ENCODE assay signal across 8 cellular contexts in the genomic region with DNA sequence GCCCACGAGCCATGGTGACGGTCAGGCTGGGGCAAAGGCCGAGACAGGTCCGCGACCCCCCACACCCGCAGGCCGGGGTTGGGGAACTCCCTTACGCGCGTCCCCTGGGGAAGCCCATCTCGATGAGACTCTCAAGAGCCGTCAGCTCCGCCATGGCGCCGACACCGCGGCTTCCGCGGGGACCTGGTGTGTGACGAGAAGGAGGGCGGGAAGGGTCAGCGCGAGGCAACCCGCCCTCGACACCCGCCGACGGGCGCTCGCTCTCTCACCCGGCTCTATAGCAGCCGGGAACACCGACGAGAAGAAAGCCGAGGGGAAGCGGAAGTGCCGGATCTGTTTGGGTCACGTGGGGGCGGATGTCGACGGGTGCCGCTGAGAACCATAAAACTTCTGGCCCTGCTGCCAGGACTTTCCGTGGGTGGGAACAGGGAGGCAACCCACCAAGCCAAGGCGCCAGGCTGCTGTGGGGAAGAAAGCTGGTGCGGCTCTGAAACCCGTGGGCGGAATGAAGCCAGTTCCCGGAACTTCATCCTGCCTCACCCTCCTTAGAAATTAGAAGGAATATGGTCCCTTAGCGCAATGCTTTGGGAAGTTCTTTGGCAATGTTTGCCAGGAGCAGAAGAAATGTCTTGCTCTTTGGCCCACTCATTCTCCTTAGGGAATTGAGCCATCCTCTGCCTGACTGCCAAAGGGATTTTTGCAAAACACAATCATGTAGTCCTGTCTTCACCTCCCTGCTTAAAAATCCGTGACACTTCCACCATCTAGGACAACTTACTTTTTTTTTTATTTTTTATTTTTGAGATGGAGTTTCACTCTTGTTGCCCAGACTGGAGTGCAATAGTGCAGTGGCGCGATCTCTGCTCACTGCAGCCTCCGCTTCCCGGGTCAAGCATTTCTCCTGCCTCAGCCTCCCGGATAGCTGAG. TPM values are rescaled to one million over a fixed set of nuclear protein-coding genes. Genes with fewer than 3 reads are reported as not detected.
DNase-seq lines count a peak whose midpoint lies in the region; ATAC-seq and TF ChIP-seq lines count a peak whose summit lies in the region.

A gene with protein sequence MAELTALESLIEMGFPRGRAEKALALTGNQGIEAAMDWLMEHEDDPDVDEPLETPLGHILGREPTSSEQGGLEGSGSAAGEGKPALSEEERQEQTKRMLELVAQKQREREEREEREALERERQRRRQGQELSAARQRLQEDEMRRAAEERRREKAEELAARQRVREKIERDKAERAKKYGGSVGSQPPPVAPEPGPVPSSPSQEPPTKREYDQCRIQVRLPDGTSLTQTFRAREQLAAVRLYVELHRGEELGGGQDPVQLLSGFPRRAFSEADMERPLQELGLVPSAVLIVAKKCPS (minus strand): TSS at position 304 of the 927 bp plus-strand sequence. CDS start 150 bp downstream, at position 154.

- CTCF ChIA-PET in WTC11 (lab: Charles Lee), result interaction anchor here (0.6 to 3.6 kb wide), 5 partner anchors 8 to 312 kb away, joined by 3 to 21 read pairs (median 3); a partner anchor contains a TSS
- CTCF ChIA-PET in mammary epithelial cell (lab: Charles Lee; ENCODE audit: low non-redundant PET), result interaction anchor here (0.6 kb wide), 1 partner anchor 14 kb away, joined by 4 read pairs; no protein-coding TSS in a partner anchor

- no TSS peak for BruUV-seq in mammary epithelial cell (replicated peaks; lab: Mats Ljungman, UMichigan)

- ATAC-seq in HG03039 (IDR thresholded peaks at IDR 0.05; ENCODE audit: unreplicated experiment) (peak; percentile 51), WTC11 (peak; percentile 75), HG03469 (IDR thresholded peaks at IDR 0.05; ENCODE audit: unreplicated experiment) (no peak)

- H3K27me3 ChIP-seq in mammary epithelial cell (ENCODE audit: insufficient read depth, low read length), result no peaks in the 10 kb centered on the region

- no peak for TF ChIP-seq CTCF in GM12864 (IDR thresholded peaks at IDR 0.05; ENCODE audit: low read depth, low read length, missing control alignments)
- TF ChIP-seq CTCF in WTC11 (IDR thresholded peaks at IDR 0.05), result no peak
- TF ChIP-seq CTCF in mammary epithelial cell (conservative IDR thresholded peaks at IDR 0.05 in 1 of 2, IDR thresholded peaks at IDR 0.05 in 1 of 2; ENCODE audit: extremely low read depth in 1 of 2, insufficient read depth in 1 of 2, low read depth in 1 of 2, low read length in 2 of 2), result no peak

- H3K4me1 Mint-ChIP-seq in WTC11, result peaks cover 20% of the 10 kb centered on the region
- peaks cover 32 to 46% of the 10 kb centered on the region in 2 donors for H3K4me1 Mint-ChIP-seq in immature natural killer cell

- H3K79me2 ChIP-seq in mammary epithelial cell (ENCODE audit: insufficient read depth, low read length), result peaks cover 36% of the 10 kb centered on the region

- H3K27ac Mint-ChIP-seq in WTC11 (peak within 1 kb of the TSS; percentile 90), immature natural killer cell (peak within 1 kb of the TSS; percentile 88 to 98 (median 94))

- DNase-seq in GM12864 (ENCODE audit: low read depth), result peak; percentile 75
- DNase-seq in NCI-H2227 treated with DMSO at 0.1 percent for 48 hours (lab: John Stamatoyannopoulos, UW), result peak; percentile 89
- peak; percentile 77 for DNase-seq in WTC11 (ENCODE audit: low spot score)
- peak; percentile 83 for DNase-seq in mammary epithelial cell
- peak; percentile 84 to 87 (median 87) for DNase-seq in immature natural killer cell
- peak; percentile 68 for DNase-seq in smooth muscle cell of the brain vasculature (ENCODE audit: low read depth, low spot score)

- H3K4me1 ChIP-seq in mammary epithelial cell (ENCODE audit: insufficient read depth, low read length), result peaks cover 15% of the 10 kb centered on the region

- H3K36me3 Mint-ChIP-seq in WTC11 (peaks cover 26% of the 10 kb centered on the region), immature natural killer cell (peaks cover 8 to 13% (median 10%) of the 10 kb centered on the region in 3 donors)

- H3K4me2 ChIP-seq in mammary epithelial cell (ENCODE audit: insufficient read depth, low read depth, low read length), result peak within 1 kb of the TSS; percentile 74

- no peaks in the 10 kb centered on the region for H3K9me3 Mint-ChIP-seq in WTC11
- H3K9me3 Mint-ChIP-seq in immature natural killer cell, result no peaks in the 10 kb centered on the region

- dilution Hi-C loops in mammary epithelial cell (cut with HindIII; ENCODE audit: low sequenced_read_pairs), result loop anchor here (10.0 kb wide), 2 partner anchors 94 to 864 kb away; a partner anchor contains a TSS

- intact Hi-C loops in mammary epithelial cell (cut with micrococcal nuclease), result loop anchor here (1.0 kb wide), 1 partner anchor 8 kb away; a partner anchor contains a TSS

- no peaks in the 10 kb centered on the region for H3K27me3 Mint-ChIP-seq in WTC11 (ENCODE audit: low read depth)
- H3K27me3 Mint-ChIP-seq in immature natural killer cell (ENCODE audit: low read depth in 3 of 3), result peaks cover 5 to 10% (median 9%) of the 10 kb centered on the region in 3 donors

- H3K4me3 Mint-ChIP-seq in WTC11 (peak within 1 kb of the TSS; percentile 87), immature natural killer cell (peak within 1 kb of the TSS; percentile 81 to 97 (median 94))

- POLR2A ChIA-PET in WTC11 (lab: Charles Lee), result interaction anchor here (0.6 to 1.3 kb wide), 4 partner anchors 11 to 132 kb away, joined by 3 to 6 read pairs (median 3); a partner anchor contains a TSS

- H3K27ac ChIP-seq in mammary epithelial cell (ENCODE audit: insufficient read depth, low read depth, low read length), result peak within 1 kb of the TSS; percentile 77

- peak within 1 kb of the TSS; percentile 79 for H3K4me3 ChIP-seq in GM12864 (ENCODE audit: low read depth, low read length)
- peak within 1 kb of the TSS; percentile 85 to 96 (median 86) for H3K4me3 ChIP-seq in mammary epithelial cell (replicated peaks in 1 of 3; ENCODE audit: insufficient read depth in 1 of 3, low read depth in 2 of 3, low read length in 3 of 3)

- peak within 1 kb of the TSS; percentile 83 for H3K9ac ChIP-seq in mammary epithelial cell (ENCODE audit: insufficient read depth, low read length)

- H3K9me3 ChIP-seq in mammary epithelial cell (replicated peaks; ENCODE audit: insufficient read depth, low read length), result no peaks in the 10 kb centered on the region

- in situ Hi-C loops in mammary epithelial cell (cut with MboI; ENCODE audit: low sequenced_read_pairs in 2 of 2), result no loop called here

- 9% methylated on average over 42 of the region's 55 CpGs for WGBS in mammary epithelial cell (ENCODE audit: low coverage, missing lambda C conversion rate)

- no peaks in the 10 kb centered on the region for H4K20me1 ChIP-seq in mammary epithelial cell (ENCODE audit: insufficient read depth, low read length)

- peaks cover 6% of the 10 kb centered on the region for H3K36me3 ChIP-seq in mammary epithelial cell (ENCODE audit: insufficient read depth, low read length)

- peak within 1 kb of the TSS; percentile 91 for H2AFZ ChIP-seq in mammary epithelial cell (ENCODE audit: low read depth, low read length)

TF ChIP-seq in WTC11, 78 proteins besides CTCF, POLR2A, EP300 and RAD21 (continues in another document):
- peak; percentile 63; the same call in 1 of the 2 replicates for TF ChIP-seq KAT7 (CRISPR knock-in tag; IDR thresholded peaks at IDR 0.05; ENCODE audit: borderline replicate concordance)
- TF ChIP-seq, protein P1, sequence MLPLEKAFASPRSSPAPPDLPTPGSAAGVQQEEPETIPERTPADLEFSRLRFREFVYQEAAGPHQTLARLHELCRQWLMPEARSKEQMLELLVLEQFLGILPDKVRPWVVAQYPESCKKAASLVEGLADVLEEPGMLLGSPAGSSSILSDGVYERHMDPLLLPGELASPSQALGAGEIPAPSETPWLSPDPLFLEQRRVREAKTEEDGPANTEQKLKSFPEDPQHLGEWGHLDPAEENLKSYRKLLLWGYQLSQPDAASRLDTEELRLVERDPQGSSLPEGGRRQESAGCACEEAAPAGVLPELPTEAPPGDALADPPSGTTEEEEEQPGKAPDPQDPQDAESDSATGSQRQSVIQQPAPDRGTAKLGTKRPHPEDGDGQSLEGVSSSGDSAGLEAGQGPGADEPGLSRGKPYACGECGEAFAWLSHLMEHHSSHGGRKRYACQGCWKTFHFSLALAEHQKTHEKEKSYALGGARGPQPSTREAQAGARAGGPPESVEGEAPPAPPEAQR (CRISPR knock-in tag; IDR thresholded peaks at IDR 0.05), result no peak
- no peak for TF ChIP-seq ELF4 (CRISPR knock-in tag; IDR thresholded peaks at IDR 0.05; ENCODE audit: low read depth)
- TF ChIP-seq, protein P2, sequence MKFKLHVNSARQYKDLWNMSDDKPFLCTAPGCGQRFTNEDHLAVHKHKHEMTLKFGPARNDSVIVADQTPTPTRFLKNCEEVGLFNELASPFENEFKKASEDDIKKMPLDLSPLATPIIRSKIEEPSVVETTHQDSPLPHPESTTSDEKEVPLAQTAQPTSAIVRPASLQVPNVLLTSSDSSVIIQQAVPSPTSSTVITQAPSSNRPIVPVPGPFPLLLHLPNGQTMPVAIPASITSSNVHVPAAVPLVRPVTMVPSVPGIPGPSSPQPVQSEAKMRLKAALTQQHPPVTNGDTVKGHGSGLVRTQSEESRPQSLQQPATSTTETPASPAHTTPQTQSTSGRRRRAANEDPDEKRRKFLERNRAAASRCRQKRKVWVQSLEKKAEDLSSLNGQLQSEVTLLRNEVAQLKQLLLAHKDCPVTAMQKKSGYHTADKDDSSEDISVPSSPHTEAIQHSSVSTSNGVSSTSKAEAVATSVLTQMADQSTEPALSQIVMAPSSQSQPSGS (CRISPR knock-in tag; IDR thresholded peaks at IDR 0.05; ENCODE audit: borderline replicate concordance, low read depth), result no peak
- no peak for TF ChIP-seq NFYB (CRISPR knock-in tag; conservative IDR thresholded peaks at IDR 0.05; ENCODE audit: low read depth)
- no peak for TF ChIP-seq ZNF671 (CRISPR knock-in tag; IDR thresholded peaks at IDR 0.05)

RNA-seq across cellular contexts. Expression of the gene that starts here (rescaled TPM):
- total RNA-seq in WTC11 (2021) (128 to 135 TPM (median 128 TPM) in 3 replicates), mammary epithelial cell (10 to 100 TPM; 63.7 to 93.1 TPM)
- polyA plus RNA-seq in mammary epithelial cell (61.8 TPM), immature natural killer cell (100 to 1,000 TPM in 2 of 3 donors, 10 to 100 TPM in 1; 93.1 to 152 (median 152) TPM)
- polyA minus RNA-seq in mammary epithelial cell, result 18.6 TPM
